In genomic region chr20:44129300-44129699, GRCh38 we compare ENCODE assay signal across 6 cellular contexts. TPM values are rescaled to one million over a fixed set of nuclear protein-coding genes. Genes with fewer than 3 reads are reported as not detected.
"Had no signal": no experiment of that assay in that cellular context is flagged by ENCODE, and none has a peak within 500 bp of the region (broad histone marks: within the 10 kb centered on the region; RNA-seq: fewer than 3 reads in every experiment).

No MANE protein-coding gene starts in this region.

RNA-seq across cellular contexts. Expression of gene JPH2, which starts 57.7 kb away (rescaled TPM):
- total RNA-seq: activated CD4-positive, alpha-beta T cell treated with anti-CD3 and anti-CD28 coated beads, Interleukin-2, amount 10 ng/mL, durations not matched to agents 7 days and 5 days; activated naive CD4-positive, alpha-beta T cell treated with anti-CD3 and anti-CD28 coated beads for 36 hours; activated T-helper 2 cell treated with anti-CD3 and anti-CD28 coated beads, Interferon-gamma antibody, Interleukin-2, Interleukin-4, amounts not matched to agents 10 μg/mL and 5 μg/mL and 100 μg/mL, durations not matched to agents 14 hours and 24 hours and 36 hours; OCI-LY7; T-helper 17 cell had no signal
- polyA plus RNA-seq: IgD-negative memory B cell had no signal
